ENCODE assay signal across 8 cellular contexts in the genomic region with DNA sequence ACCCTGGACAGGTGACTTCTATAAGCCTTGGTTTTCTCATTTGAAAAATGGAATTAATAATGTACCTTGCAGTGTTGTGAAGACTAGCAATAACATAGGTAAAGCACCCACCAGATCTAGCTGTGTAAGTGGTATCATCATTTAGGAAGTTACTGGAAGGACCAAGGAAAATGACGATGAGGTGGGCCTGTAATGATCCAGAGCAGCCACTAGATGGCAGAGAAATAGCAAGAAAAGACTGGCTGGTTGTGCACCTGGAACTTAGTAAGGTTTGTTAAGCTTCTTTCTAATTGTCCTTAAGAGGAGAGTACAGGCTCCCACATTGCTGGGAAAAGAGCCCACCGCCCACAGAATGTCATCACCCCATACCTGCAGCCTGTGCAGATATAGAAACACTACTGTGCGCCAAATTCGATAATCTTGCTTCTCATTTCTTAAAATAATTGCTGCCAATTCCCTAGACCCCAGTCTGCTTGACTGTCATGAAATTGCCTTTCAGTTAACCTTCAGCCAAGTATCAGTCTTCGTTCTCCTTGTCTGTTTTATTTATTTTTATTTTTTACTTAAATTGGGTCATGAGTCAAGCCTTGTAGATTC. TPM values are rescaled to one million over a fixed set of nuclear protein-coding genes. Genes with fewer than 3 reads are reported as not detected.
DNase-seq lines count a peak whose midpoint lies in the region; ATAC-seq and TF ChIP-seq lines count a peak whose summit lies in the region.

No MANE protein-coding gene starts in this region.

- H3K79me1 ChIP-seq in mesendoderm (ENCODE audit: low read length), result peaks cover 22% of the 10 kb centered on the region

- H2AK5ac ChIP-seq in mesendoderm (ENCODE audit: low read length), result no peak overlapping the region

- H3K27me3 ChIP-seq in mesendoderm (ENCODE audit: insufficient read depth, low read length, poor library complexity), result no peaks in the 10 kb centered on the region

- no peak overlapping the region for H3K56ac ChIP-seq in mesendoderm (ENCODE audit: low read length)

- no peak for ATAC-seq in HG03354 (IDR thresholded peaks at IDR 0.05; ENCODE audit: poor library complexity, severe bottlenecking, unreplicated experiment)

- peak; percentile 67 for TF ChIP-seq CTCF in coronary artery (IDR thresholded peaks at IDR 0.05)

- H3K79me2 ChIP-seq in mesendoderm (ENCODE audit: control insufficient read depth, insufficient read depth, low read length), result peaks cover 9% of the 10 kb centered on the region

- H3K23ac ChIP-seq in mesendoderm (ENCODE audit: low read length), result no peak overlapping the region

- no CpG with 5 or more reads among the region's 5 CpGs for WGBS in mesendoderm (ENCODE audit: extremely low coverage, insufficient coverage, low lambda C conversion rate)

- H4K8ac ChIP-seq in mesendoderm (ENCODE audit: low read depth, low read length), result no peak overlapping the region

- no peak overlapping the region for H3K4me2 ChIP-seq in mesendoderm (ENCODE audit: low read length)

- H3K9me3 ChIP-seq in SK-N-MC (ENCODE audit: low read depth, low read length), result no peaks in the 10 kb centered on the region

- H3K27ac ChIP-seq in SK-N-MC (no peak overlapping the region), coronary artery (no peak overlapping the region), mesendoderm (ENCODE audit: low read depth, low read length) (no peak overlapping the region)

- H3K4me3 ChIP-seq in SK-N-MC, result no peak overlapping the region
- H3K4me3 ChIP-seq in coronary artery, result no peak overlapping the region
- no peak overlapping the region for H3K4me3 ChIP-seq in mesendoderm (ENCODE audit: low read length)

- no peak overlapping the region for H2BK120ac ChIP-seq in mesendoderm (ENCODE audit: low read depth, low read length)

- no peaks in the 10 kb centered on the region for H3K4me1 ChIP-seq in mesendoderm (ENCODE audit: control insufficient read depth, low read depth, low read length)

- H3K4ac ChIP-seq in mesendoderm (ENCODE audit: low read depth, low read length), result no peak overlapping the region

- H2BK15ac ChIP-seq in mesendoderm (replicated peaks; ENCODE audit: low read depth), result no peak overlapping the region

- H3K18ac ChIP-seq in mesendoderm (ENCODE audit: low read length), result no peak overlapping the region

- no peak overlapping the region for H4K5ac ChIP-seq in mesendoderm (ENCODE audit: low read length)

- H3K9ac ChIP-seq in SK-N-MC (ENCODE audit: insufficient read length) (no peak overlapping the region), mesendoderm (ENCODE audit: low read length) (no peak overlapping the region)

- H2BK5ac ChIP-seq in mesendoderm (ENCODE audit: low read length), result no peak overlapping the region

- DNase-seq in stimulated activated CD4-positive, alpha-beta T cell treated with anti-CD3 and anti-CD28 coated beads, Interleukin-1b, Interleukin-23, amount 100 ng/mL, for 48 hours, result peak; percentile 19
- no peak for DNase-seq in stimulated activated CD4-positive, alpha-beta T cell treated with anti-CD3 and anti-CD28 coated beads, Interleukin-2, amount 100 ng/mL, for 48 hours
- DNase-seq in MV-4-11 (lab: John Stamatoyannopoulos, UW) (peak; percentile 22), SK-N-MC (ENCODE audit: low read depth, low spot score) (peak; percentile 28), coronary artery (ENCODE audit: low spot score) (no peak), mesendoderm (peak; percentile 74), cortex of kidney (lab: John Stamatoyannopoulos, UW) (no peak)

- H3K36me3 ChIP-seq in SK-N-MC (ENCODE audit: insufficient read depth, low read length) (peaks cover 15% of the 10 kb centered on the region), mesendoderm (ENCODE audit: control insufficient read depth, insufficient read depth, low read length) (no peaks in the 10 kb centered on the region)

RNA-seq across cellular contexts. Expression of a gene that starts 37.2 kb away (rescaled TPM):
- 0.08 TPM for polyA plus RNA-seq in mesendoderm (2013, experiment 1 of 2)
- polyA plus RNA-seq in mesendoderm (2013, experiment 2 of 2), result 0.10 TPM

RNA-seq across cellular contexts. Expression of a gene that starts 53.2 kb away (rescaled TPM):
- polyA plus RNA-seq in mesendoderm (2013, experiment 1 of 2), result 248 TPM
- 248 TPM for polyA plus RNA-seq in mesendoderm (2013, experiment 2 of 2)

Comparison
In these comparisons a context has a peak if more than half of its experiments do, and no peak if none do; other contexts are left out.
1. DNase-seq: peak in stimulated activated CD4-positive, alpha-beta T cell treated with anti-CD3 and anti-CD28 coated beads, Interleukin-1b, Interleukin-23, amount 100 ng/mL, for 48 hours (single experiment), MV-4-11 (single experiment), SK-N-MC (single experiment) and mesendoderm (single experiment); none in stimulated activated CD4-positive, alpha-beta T cell treated with anti-CD3 and anti-CD28 coated beads, Interleukin-2, amount 100 ng/mL, for 48 hours (0 of 2), coronary artery (single experiment) and cortex of kidney (single experiment).